In genomic region chr9:133683494-133684460, GRCh38 we compare ENCODE assay signal across 8 cellular contexts. TPM values are rescaled to one million over a fixed set of nuclear protein-coding genes. Genes with fewer than 3 reads are reported as not detected.
DNase-seq lines count a peak whose midpoint lies in the region; ATAC-seq and TF ChIP-seq lines count a peak whose summit lies in the region.

No MANE protein-coding gene starts in this region.

- intact Hi-C loops in activated CD4-positive, alpha-beta memory T cell treated with anti-CD3 and anti-CD28 coated beads for 36 hours (cut with micrococcal nuclease): loop anchor here (1.0 kb wide), 1 partner anchor 18 kb away; no protein-coding TSS in a partner anchor
- intact Hi-C loops in dorsolateral prefrontal cortex (cut with DNase I): no loop called here

- peaks cover 2% of the 10 kb centered on the region for H3K36me3 Mint-ChIP-seq in activated CD4-positive, alpha-beta memory T cell treated with anti-CD3 and anti-CD28 coated beads for 36 hours

- H3K4me1 ChIP-seq in osteoblast (ENCODE audit: insufficient read depth, low read length): no peaks in the 10 kb centered on the region

- no peak for DNase-seq in BJ (ENCODE audit: low read depth)
- peak; percentile 77 for DNase-seq in activated CD4-positive, alpha-beta memory T cell treated with anti-CD3 and anti-CD28 coated beads for 36 hours
- peak in 1 of 10 donors; percentile 37 for DNase-seq in dorsolateral prefrontal cortex
- DNase-seq in osteoblast (ENCODE audit: insufficient read length, low spot score, missing footprints): peak; percentile 94
- DNase-seq in erythroblast (lab: John Stamatoyannopoulos, UW): no peak
- DNase-seq in GDM1 (lab: John Stamatoyannopoulos, UW): no peak
- DNase-seq in NOMO-1 treated with DMSO at 0.1 percent for 48 hours (lab: John Stamatoyannopoulos, UW; ENCODE audit: unreplicated experiment): no peak

- no peaks in the 10 kb centered on the region for H3K79me2 ChIP-seq in osteoblast (ENCODE audit: insufficient read depth, low read length)

- H3K9me3 ChIP-seq in osteoblast (ENCODE audit: low read depth, low read length): no peaks in the 10 kb centered on the region

- H3K4me2 ChIP-seq in osteoblast (ENCODE audit: insufficient read depth, low read length): no peak overlapping the region

- no peaks in the 10 kb centered on the region for H3K9me3 Mint-ChIP-seq in activated CD4-positive, alpha-beta memory T cell treated with anti-CD3 and anti-CD28 coated beads for 36 hours

- no peak for TF ChIP-seq POLR2A in erythroblast (IDR thresholded peaks at IDR 0.05; ENCODE audit: low read length)

- H3K27ac ChIP-seq in dorsolateral prefrontal cortex (peak overlapping the region in 47 of 59 donors; percentile 26 to 85 (median 64)), osteoblast (ENCODE audit: low read depth, low read length) (no peak overlapping the region)

- TF ChIP-seq CTCF in BJ (IDR thresholded peaks at IDR 0.05; ENCODE audit: insufficient read depth, low read depth, low read length): 0 out of 2 replicates have a peak, but pooled peaks have one; percentile 11
- no peak for TF ChIP-seq CTCF in dorsolateral prefrontal cortex (IDR thresholded peaks at IDR 0.05 in 54 of 56, conservative IDR thresholded peaks at IDR 0.05 in 2 of 56; ENCODE audit: low read depth in 1 of 56, partially characterized antibody in 56 of 56)
- TF ChIP-seq CTCF in osteoblast (IDR thresholded peaks at IDR 0.05; ENCODE audit: extremely low read depth, low read depth, low read length): no peak

- peak overlapping the region; percentile 91 for H3K27ac Mint-ChIP-seq in activated CD4-positive, alpha-beta memory T cell treated with anti-CD3 and anti-CD28 coated beads for 36 hours

- CTCF ChIA-PET in BJ (lab: Yijun Ruan, JAX): interaction anchor here (0.6 to 1.8 kb wide), 3 partner anchors 11 to 391 kb away, joined by 3 to 6 read pairs (median 4); no protein-coding TSS in a partner anchor
- CTCF ChIA-PET in activated CD4-positive, alpha-beta memory T cell treated with anti-CD3 and anti-CD28 coated beads for 36 hours (lab: Charles Lee): interaction anchor here (0.6 to 1.7 kb wide), 5 partner anchors 13 to 137 kb away, joined by 3 to 8 read pairs (median 3); no protein-coding TSS in a partner anchor

- POLR2A ChIA-PET in BJ (lab: Charles Lee): no interaction called here
- POLR2A ChIA-PET in activated CD4-positive, alpha-beta memory T cell treated with anti-CD3 and anti-CD28 coated beads for 36 hours (lab: Charles Lee): interaction anchor here (0.6 to 1.9 kb wide), 2 partner anchors 17 to 21 kb away, joined by 3 to 18 read pairs; no protein-coding TSS in a partner anchor

- peaks cover 22% of the 10 kb centered on the region for H3K4me1 Mint-ChIP-seq in activated CD4-positive, alpha-beta memory T cell treated with anti-CD3 and anti-CD28 coated beads for 36 hours (ENCODE audit: low read depth)

- H3K27me3 Mint-ChIP-seq in activated CD4-positive, alpha-beta memory T cell treated with anti-CD3 and anti-CD28 coated beads for 36 hours: no peaks in the 10 kb centered on the region

- H3K27me3 ChIP-seq in BJ (ENCODE audit: control insufficient read depth, insufficient read depth, low read length): no peaks in the 10 kb centered on the region; the same call in 1 of the 2 replicates
- no peaks in the 10 kb centered on the region for H3K27me3 ChIP-seq in dorsolateral prefrontal cortex
- H3K27me3 ChIP-seq in osteoblast (ENCODE audit: insufficient read depth, low read length): no peaks in the 10 kb centered on the region

- H2AFZ ChIP-seq in osteoblast (ENCODE audit: low read length): peak overlapping the region; percentile 22

- no peaks in the 10 kb centered on the region for H3K36me3 ChIP-seq in BJ (ENCODE audit: control insufficient read depth, insufficient read depth, low read length)
- no peaks in the 10 kb centered on the region for H3K36me3 ChIP-seq in osteoblast (ENCODE audit: insufficient read depth, low read length)

- peak overlapping the region; percentile 63 for H3K4me3 Mint-ChIP-seq in activated CD4-positive, alpha-beta memory T cell treated with anti-CD3 and anti-CD28 coated beads for 36 hours

- ATAC-seq in GM21529 (IDR thresholded peaks at IDR 0.05; ENCODE audit: unreplicated experiment): no peak

- H3K4me3 ChIP-seq in BJ (ENCODE audit: low read depth, low read length) (no peak overlapping the region), dorsolateral prefrontal cortex (no peak overlapping the region), osteoblast (ENCODE audit: insufficient read depth, low read length) (no peak overlapping the region)

- no peaks in the 10 kb centered on the region for H4K20me1 ChIP-seq in osteoblast (ENCODE audit: insufficient read depth, low read length)

RNA-seq across cellular contexts. Expression of gene DBH, which starts 47.6 kb away (rescaled TPM):
- polyA plus RNA-seq in BJ (2011; rRNA removed): not detected in 2 replicates
- not detected in 2 replicates for polyA minus RNA-seq in BJ (2011; rRNA and poly(A)+ RNA removed)
- total RNA-seq in activated CD4-positive, alpha-beta memory T cell treated with anti-CD3 and anti-CD28 coated beads for 36 hours: not detected
- total RNA-seq in dorsolateral prefrontal cortex (1 to 10 TPM in 98 of 120 experiments, under 1 TPM in 22; 0.32 to 4.4 (median 1.7) TPM), osteoblast (not detected in 2 replicates)

RNA-seq across cellular contexts. Expression of gene SARDH, which starts 54.4 kb away (rescaled TPM):
- 0.12 and 0.53 TPM in 2 replicates for polyA plus RNA-seq in BJ (2011; rRNA removed)
- polyA minus RNA-seq in BJ (2011; rRNA and poly(A)+ RNA removed): 0.19 and 0.46 TPM in 2 replicates
- total RNA-seq in activated CD4-positive, alpha-beta memory T cell treated with anti-CD3 and anti-CD28 coated beads for 36 hours: 1 to 10 TPM; 6.5 to 6.6 TPM
- total RNA-seq in dorsolateral prefrontal cortex: 10 to 100 TPM in 6 of 120 experiments, 1 to 10 TPM in 114; 2.4 to 13.2 (median 6.0) TPM
- 5.4 and 10.9 TPM in 2 replicates for total RNA-seq in osteoblast

Comparison
In these comparisons a context has a peak if more than half of its experiments do, and no peak if none do; other contexts are left out.
1. DNase-seq: peak in activated CD4-positive, alpha-beta memory T cell treated with anti-CD3 and anti-CD28 coated beads for 36 hours (single experiment) and osteoblast (single experiment); none in BJ (single experiment), erythroblast (0 of 2), GDM1 (single experiment) and NOMO-1 treated with DMSO at 0.1 percent for 48 hours (single experiment).